ENCODE assay signal across 25 cellular contexts in the genomic region with DNA sequence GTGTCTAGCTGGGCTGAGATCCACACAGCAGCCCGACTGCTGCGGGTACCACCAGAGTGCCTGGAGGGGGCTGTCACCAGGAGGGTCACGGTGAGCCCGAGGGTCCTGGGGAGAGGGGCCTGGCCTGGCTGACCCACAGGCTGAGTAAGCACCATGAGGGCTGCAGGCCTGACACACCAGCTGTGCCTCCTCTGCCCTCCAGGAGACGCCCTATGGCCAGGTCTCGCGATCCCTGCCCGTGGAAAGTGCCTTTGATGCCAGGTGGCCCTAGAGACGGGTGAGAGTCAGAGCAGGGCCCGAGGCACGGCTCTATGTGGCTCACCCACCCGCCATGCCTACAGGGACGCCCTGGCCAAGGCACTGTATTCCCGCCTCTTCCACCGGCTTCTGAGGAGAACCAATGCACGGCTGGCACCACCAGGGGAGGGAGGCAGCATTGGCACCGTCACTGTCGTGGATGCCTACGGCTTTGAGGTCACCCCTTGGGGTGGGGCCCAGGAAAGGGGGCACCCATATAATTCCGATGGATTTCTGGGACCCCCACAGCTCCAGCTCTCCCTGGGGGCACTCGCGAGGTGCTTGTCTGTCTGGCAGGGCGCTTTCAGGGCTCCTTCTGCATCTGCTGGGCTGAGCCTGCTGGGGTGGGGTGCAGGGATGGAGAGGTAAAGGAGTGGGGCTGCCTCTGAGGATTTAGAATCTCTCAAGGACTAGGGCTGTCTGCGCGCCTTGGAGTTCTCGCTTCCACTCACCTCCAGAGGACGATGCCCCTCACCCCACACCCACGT. TPM values are rescaled to one million over a fixed set of nuclear protein-coding genes. Genes with fewer than 3 reads are reported as not detected.
DNase-seq lines count a peak whose midpoint lies in the region; ATAC-seq and TF ChIP-seq lines count a peak whose summit lies in the region.
"Had no signal": no experiment of that assay in that cellular context is flagged by ENCODE, and none has a peak within 500 bp of the region (broad histone marks: within the 10 kb centered on the region; RNA-seq: fewer than 3 reads in every experiment).

No MANE protein-coding gene starts in this region.

- DNase-seq in GM23338 (ENCODE audit: low spot score) (no peak), NCI-H1092 (lab: John Stamatoyannopoulos, UW) (peak; percentile 27), WERI-Rb-1 (no peak), osteocyte (ENCODE audit: extremely low spot score, unreplicated experiment) (peak; percentile 83), SW 1271 (lab: John Stamatoyannopoulos, UW) (no peak), activated gamma-delta T cell treated with Interleukin-2 at 50 U/mL for 16 hours (no peak), HAP-1 (ENCODE audit: low spot score in 2 of 2) (no peak)
- DNase-seq: activated CD4-positive, alpha-beta T cell treated with anti-CD3 and anti-CD28 coated beads, Interleukin-2, amount 10 ng/mL, durations not matched to agents 7 days and 5 days; activated CD8-positive, alpha-beta memory T cell treated with anti-CD3 and anti-CD28 coated beads, Interleukin-2, amount 50 U/mL, for 4 hours; colonic mucosa; EL; midbrain; NCI-H187 treated with DMSO at 0.1 percent for 48 hours; NCI-H446 treated with DMSO at 0.1 percent for 48 hours; stimulated activated CD4-positive, alpha-beta T cell treated with anti-CD3 and anti-CD28 coated beads, Interleukin-2, amount 100 ng/mL, for 48 hours; stimulated activated naive CD4-positive, alpha-beta T cell treated with Interleukin-2 at 50 U/mL for 16 hours had no signal

- no peaks in the 10 kb centered on the region for H4K20me1 ChIP-seq in GM23338 (replicated peaks; ENCODE audit: insufficient read depth)

- no peak overlapping the region for H2AFZ ChIP-seq in GM23338

- 0 out of 2 replicates have a peak, but pooled peaks cover 4% of the 10 kb centered on the region for H3F3A ChIP-seq in GM23338 (replicated peaks; ENCODE audit: low read depth)

- H3K4me1 ChIP-seq in GM23338 (ENCODE audit: insufficient read depth) (no peaks in the 10 kb centered on the region), HAP-1 (no peaks in the 10 kb centered on the region)
- H3K4me1 ChIP-seq: colonic mucosa had no signal

- H3K27ac Mint-ChIP-seq in GM23338 (no peak overlapping the region), osteocyte (ENCODE audit: unreplicated experiment) (no peak overlapping the region)
- H3K27ac Mint-ChIP-seq: activated CD4-positive, alpha-beta T cell treated with anti-CD3 and anti-CD28 coated beads, Interleukin-2, amount 10 ng/mL, durations not matched to agents 7 days and 5 days; brain; CD8-positive, alpha-beta T cell; IgD-negative memory B cell; T-helper 1 cell treated with Interleukin-12 subunit alpha and Interleukin-12 subunit beta and Interleukin-4 antibody, amounts not matched to agents 30 μg/mL and 1 μg/mL, for 36 hours had no signal

- no peaks in the 10 kb centered on the region for H3K9me3 ChIP-seq in WERI-Rb-1 (ENCODE audit: severe bottlenecking)
- H3K9me3 ChIP-seq in HAP-1 = no peaks in the 10 kb centered on the region
- H3K9me3 ChIP-seq: colonic mucosa, heart left ventricle, left lung, prostate gland, tibial artery had no signal

- no peaks in the 10 kb centered on the region for H3K9me2 ChIP-seq in GM23338 (ENCODE audit: insufficient read depth)

- H3K4me3 ChIP-seq in GM23338 (no peak overlapping the region), WERI-Rb-1 (ENCODE audit: low read depth, low read length) (no peak overlapping the region), HAP-1 (no peak overlapping the region)
- H3K4me3 ChIP-seq: colonic mucosa, heart left ventricle, left lung, prostate gland, skin epidermis, tibial artery had no signal

- in situ Hi-C loops in HAP-1 (cut with MboI; ENCODE audit: low sequenced_read_pairs) = no loop called here

- H3K79me2 ChIP-seq in GM23338 (replicated peaks; ENCODE audit: insufficient read depth) = no peaks in the 10 kb centered on the region

- peak; percentile 12 for ATAC-seq in GM23338
- ATAC-seq: CD8-positive, alpha-beta T cell; heart left ventricle; left lung had no signal

- H3K36me3 ChIP-seq in GM23338 (ENCODE audit: insufficient read depth) = no peaks in the 10 kb centered on the region
- H3K36me3 ChIP-seq in WERI-Rb-1 = no peaks in the 10 kb centered on the region
- H3K36me3 ChIP-seq in HAP-1 (replicated peaks) = no peaks in the 10 kb centered on the region
- H3K36me3 ChIP-seq: colonic mucosa, left lung, prostate gland had no signal

- H3K9me3 Mint-ChIP-seq in GM23338 (no peaks in the 10 kb centered on the region), osteocyte (ENCODE audit: unreplicated experiment) (no peaks in the 10 kb centered on the region)
- H3K9me3 Mint-ChIP-seq: activated CD4-positive, alpha-beta T cell treated with anti-CD3 and anti-CD28 coated beads, Interleukin-2, amount 10 ng/mL, durations not matched to agents 7 days and 5 days; brain; CD8-positive, alpha-beta T cell; IgD-negative memory B cell; T-helper 1 cell treated with Interleukin-12 subunit alpha and Interleukin-12 subunit beta and Interleukin-4 antibody, amounts not matched to agents 30 μg/mL and 1 μg/mL, for 36 hours had no signal

- H3K27ac ChIP-seq in GM23338 (ENCODE audit: low read depth) = no peak overlapping the region
- no peak overlapping the region for H3K27ac ChIP-seq in WERI-Rb-1
- H3K27ac ChIP-seq: colonic mucosa, heart left ventricle, left lung, prostate gland, skin epidermis, tibial artery had no signal

- no peak overlapping the region for H3K4me2 ChIP-seq in GM23338

- H3K4me1 Mint-ChIP-seq in GM23338 (no peaks in the 10 kb centered on the region), osteocyte (ENCODE audit: unreplicated experiment) (peaks cover 3% of the 10 kb centered on the region)

- H3K27me3 Mint-ChIP-seq in GM23338 (ENCODE audit: insufficient read depth, low read depth, poor library complexity) = peaks cover 10% of the 10 kb centered on the region
- H3K27me3 Mint-ChIP-seq in osteocyte (ENCODE audit: unreplicated experiment) = no peaks in the 10 kb centered on the region
- H3K27me3 Mint-ChIP-seq: activated CD4-positive, alpha-beta T cell treated with anti-CD3 and anti-CD28 coated beads, Interleukin-2, amount 10 ng/mL, durations not matched to agents 7 days and 5 days; IgD-negative memory B cell had no signal

- H3K4me3 Mint-ChIP-seq in GM23338 (no peak overlapping the region), osteocyte (ENCODE audit: unreplicated experiment) (no peak overlapping the region)
- H3K4me3 Mint-ChIP-seq: activated CD4-positive, alpha-beta T cell treated with anti-CD3 and anti-CD28 coated beads, Interleukin-2, amount 10 ng/mL, durations not matched to agents 7 days and 5 days; brain; CD8-positive, alpha-beta T cell; IgD-negative memory B cell; T-helper 1 cell treated with Interleukin-12 subunit alpha and Interleukin-12 subunit beta and Interleukin-4 antibody, amounts not matched to agents 30 μg/mL and 1 μg/mL, for 36 hours had no signal

- TF ChIP-seq CTCF in GM23338 (conservative IDR thresholded peaks at IDR 0.05; ENCODE audit: low read depth in 2 of 2) (peak in 1 of 2 experiments; percentile 31; a peak in 2 of 4 replicates), WERI-Rb-1 (IDR thresholded peaks at IDR 0.05; ENCODE audit: low read depth, low read length) (0 out of 2 replicates have a peak, but pooled peaks have one; percentile 15), osteocyte (IDR thresholded peaks at IDR 0.05) (no peak)

- H3K36me3 Mint-ChIP-seq in GM23338 (ENCODE audit: low read depth) (no peaks in the 10 kb centered on the region; the same call in 2 of the 3 replicates), osteocyte (ENCODE audit: unreplicated experiment) (no peaks in the 10 kb centered on the region)
- H3K36me3 Mint-ChIP-seq: brain; CD8-positive, alpha-beta T cell; IgD-negative memory B cell had no signal

- 0 out of 2 replicates have a peak, but pooled peaks cover 4% of the 10 kb centered on the region for H3K27me3 ChIP-seq in GM23338 (ENCODE audit: insufficient read depth)
- no peaks in the 10 kb centered on the region for H3K27me3 ChIP-seq in WERI-Rb-1 (ENCODE audit: insufficient read depth, low read depth, severe bottlenecking)
- H3K27me3 ChIP-seq in HAP-1 (ENCODE audit: low read depth) = no peaks in the 10 kb centered on the region
- H3K27me3 ChIP-seq: colonic mucosa, heart left ventricle, left lung had no signal

TF ChIP-seq in GM23338, 12 proteins besides CTCF, POLR2A, EP300 and RAD21 (continues in another document):
- TF ChIP-seq, protein P1, sequence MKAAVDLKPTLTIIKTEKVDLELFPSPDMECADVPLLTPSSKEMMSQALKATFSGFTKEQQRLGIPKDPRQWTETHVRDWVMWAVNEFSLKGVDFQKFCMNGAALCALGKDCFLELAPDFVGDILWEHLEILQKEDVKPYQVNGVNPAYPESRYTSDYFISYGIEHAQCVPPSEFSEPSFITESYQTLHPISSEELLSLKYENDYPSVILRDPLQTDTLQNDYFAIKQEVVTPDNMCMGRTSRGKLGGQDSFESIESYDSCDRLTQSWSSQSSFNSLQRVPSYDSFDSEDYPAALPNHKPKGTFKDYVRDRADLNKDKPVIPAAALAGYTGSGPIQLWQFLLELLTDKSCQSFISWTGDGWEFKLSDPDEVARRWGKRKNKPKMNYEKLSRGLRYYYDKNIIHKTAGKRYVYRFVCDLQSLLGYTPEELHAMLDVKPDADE (IDR thresholded peaks at IDR 0.05) = no peak
- no peak for TF ChIP-seq CREB1 (CRISPR knock-in tag; IDR thresholded peaks at IDR 0.05; ENCODE audit: low read depth)
- no peak for TF ChIP-seq JUNB (IDR thresholded peaks at IDR 0.05; ENCODE audit: unreplicated experiment)

RNA-seq across cellular contexts. Expression of a gene that starts 7.1 kb away (rescaled TPM):
- total RNA-seq in GM23338 (2014; rRNA removed; shearing (Covaris generic)) = 7.2 and 12.4 TPM in 2 replicates
- 3.8 and 6.6 TPM in 2 replicates for polyA plus RNA-seq in GM23338 (2016; fragmentation: Nextera tagmentation; extraction: Ambion mirVana)
- 40.8 and 42.5 TPM in 2 replicates for total RNA-seq in osteocyte

RNA-seq across cellular contexts. Expression of a gene that starts 38.5 kb away (rescaled TPM):
- not detected in 2 replicates for total RNA-seq in GM23338 (2014; rRNA removed; shearing (Covaris generic))
- 0.16 TPM in 1 of 2 replicates, not detected in the other for polyA plus RNA-seq in GM23338 (2016; fragmentation: Nextera tagmentation; extraction: Ambion mirVana)
- total RNA-seq in osteocyte = 0.24 and 0.42 TPM in 2 replicates

Comparison
In these comparisons a context has a peak if more than half of its experiments do, and no peak if none do; other contexts are left out.
1. DNase-seq: peak in NCI-H1092 (single experiment) and osteocyte (single experiment); none in GM23338 (single experiment), WERI-Rb-1 (single experiment), SW 1271 (0 of 2), activated gamma-delta T cell treated with Interleukin-2 at 50 U/mL for 16 hours (single experiment) and HAP-1 (0 of 2).